ENCODE assay signal across 8 cellular contexts in the genomic region with DNA sequence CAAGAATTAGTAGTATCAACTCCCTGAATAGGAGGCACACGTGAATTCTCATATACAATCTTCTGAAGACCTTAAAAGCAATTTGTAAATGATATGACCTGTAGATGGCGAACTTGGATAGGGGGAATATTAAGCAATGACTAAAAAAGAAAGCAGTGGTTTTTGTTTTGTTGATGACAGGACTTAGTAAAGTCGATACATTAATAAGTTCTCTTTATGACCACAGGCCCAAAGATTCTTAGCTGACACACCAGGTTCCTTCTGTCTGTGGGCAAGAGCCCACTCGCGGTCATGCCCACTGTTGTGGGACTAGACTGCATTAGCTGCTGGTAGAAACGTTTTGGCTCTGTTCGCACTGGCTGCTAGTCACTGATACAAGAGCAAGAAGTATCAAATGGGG. TPM values are rescaled to one million over a fixed set of nuclear protein-coding genes. Genes with fewer than 3 reads are reported as not detected.
DNase-seq lines count a peak whose midpoint lies in the region; ATAC-seq and TF ChIP-seq lines count a peak whose summit lies in the region.

No MANE protein-coding gene starts in this region.

- no peaks in the 10 kb centered on the region for H4K20me1 ChIP-seq in OCI-LY3 (ENCODE audit: insufficient read depth, low read length)
- H4K20me1 ChIP-seq in osteoblast (ENCODE audit: insufficient read depth, low read length), result no peaks in the 10 kb centered on the region

- DNase-seq in heart right ventricle, result no peak
- no peak for DNase-seq in right atrium auricular region (ENCODE audit: low spot score)
- DNase-seq in HL-60 (ENCODE audit: low read depth in 1 of 2, low spot score in 1 of 2), result peak in 1 of 2 experiments; percentile 20
- DNase-seq in epithelial cell of esophagus (ENCODE audit: low read depth), result peak; percentile 67
- peak; percentile 26 for DNase-seq in osteoblast (ENCODE audit: insufficient read length, low spot score, missing footprints)
- no peak for DNase-seq in activated gamma-delta T cell (lab: John Stamatoyannopoulos, UW)

- WGBS in heart right ventricle, 2 donors, result 44 to 51% methylated on average over 7 of the region's 7 CpGs

- H3K4me3 ChIP-seq in heart right ventricle (no peak overlapping the region), right atrium auricular region (no peak overlapping the region), HL-60 (replicated peaks; ENCODE audit: insufficient read depth, low read length) (no peak overlapping the region), OCI-LY3 (ENCODE audit: low read length) (peak overlapping the region; percentile 50), epithelial cell of esophagus (ENCODE audit: low read length) (no peak overlapping the region), osteoblast (ENCODE audit: insufficient read depth, low read length) (peak overlapping the region; percentile 42)

- H2AFZ ChIP-seq in OCI-LY3 (ENCODE audit: low read depth, low read length), result no peak overlapping the region
- peak overlapping the region; percentile 59 for H2AFZ ChIP-seq in osteoblast (ENCODE audit: low read length)

- H3K27me3 ChIP-seq in heart right ventricle (no peaks in the 10 kb centered on the region), right atrium auricular region (no peaks in the 10 kb centered on the region), HL-60 (ENCODE audit: insufficient read depth, poor library complexity, severe bottlenecking) (no peaks in the 10 kb centered on the region), OCI-LY3 (ENCODE audit: low read depth, low read length) (no peaks in the 10 kb centered on the region), osteoblast (ENCODE audit: insufficient read depth, low read length) (no peaks in the 10 kb centered on the region)

- intact Hi-C loops in heart right ventricle (cut with DNase I), result loop anchor here (1.0 to 10.0 kb wide), 10 partner anchors 194 to 437 kb away; no protein-coding TSS in a partner anchor

- H3K4me1 ChIP-seq in heart right ventricle (peaks cover 0 to 5% (median 0%) of the 10 kb centered on the region in 9 donors), right atrium auricular region (no peaks in the 10 kb centered on the region), OCI-LY3 (ENCODE audit: low read length) (peaks cover 7% of the 10 kb centered on the region), osteoblast (ENCODE audit: insufficient read depth, low read length) (no peaks in the 10 kb centered on the region)

- ATAC-seq in heart right ventricle (peak in 2 of 8 donors; percentile 41 to 46), GM21529 (IDR thresholded peaks at IDR 0.05; ENCODE audit: unreplicated experiment) (peak; percentile 85)

- H3K36me3 ChIP-seq in heart right ventricle (peaks cover 0 to 40% (median 0%) of the 10 kb centered on the region in 9 donors), right atrium auricular region (no peaks in the 10 kb centered on the region), OCI-LY3 (replicated peaks; ENCODE audit: low read depth, low read length) (no peaks in the 10 kb centered on the region), osteoblast (ENCODE audit: insufficient read depth, low read length) (no peaks in the 10 kb centered on the region)

- H3K9me3 ChIP-seq in heart right ventricle, result no peaks in the 10 kb centered on the region
- no peaks in the 10 kb centered on the region for H3K9me3 ChIP-seq in right atrium auricular region
- no peaks in the 10 kb centered on the region for H3K9me3 ChIP-seq in OCI-LY3 (ENCODE audit: insufficient read depth, low read length)
- H3K9me3 ChIP-seq in osteoblast (ENCODE audit: low read depth, low read length), result no peaks in the 10 kb centered on the region

- H3K27ac ChIP-seq in heart right ventricle (no peak overlapping the region), right atrium auricular region (no peak overlapping the region), HL-60 (replicated peaks) (no peak overlapping the region), OCI-LY3 (ENCODE audit: low read length) (no peak overlapping the region), osteoblast (ENCODE audit: low read depth, low read length) (no peak overlapping the region)

- peak in 8 of 9 donors; percentile 43 to 65 (median 54) for TF ChIP-seq CTCF in heart right ventricle (IDR thresholded peaks at IDR 0.05)
- TF ChIP-seq CTCF in right atrium auricular region (IDR thresholded peaks at IDR 0.05), result peak in 1 of 2 donors; percentile 63
- peak; percentile 27 for TF ChIP-seq CTCF in HL-60 (IDR thresholded peaks at IDR 0.05; ENCODE audit: insufficient read depth, low read length)
- TF ChIP-seq CTCF in OCI-LY3 (IDR thresholded peaks at IDR 0.05; ENCODE audit: low read depth, low read length), result peak; percentile 77
- TF ChIP-seq CTCF in epithelial cell of esophagus (IDR thresholded peaks at IDR 0.05; ENCODE audit: insufficient read depth, low read depth, low read length, missing control alignments), result peak; percentile 50
- TF ChIP-seq CTCF in osteoblast (IDR thresholded peaks at IDR 0.05; ENCODE audit: extremely low read depth, low read depth, low read length), result peak; percentile 65

- H3K9ac ChIP-seq in OCI-LY3 (ENCODE audit: low read length), result no peak overlapping the region

- peak overlapping the region; percentile 55 for H3K4me2 ChIP-seq in OCI-LY3 (ENCODE audit: low read length)
- H3K4me2 ChIP-seq in osteoblast (ENCODE audit: insufficient read depth, low read length), result peak overlapping the region; percentile 72

- no peaks in the 10 kb centered on the region for H3K79me2 ChIP-seq in OCI-LY3 (ENCODE audit: low read length)
- no peaks in the 10 kb centered on the region for H3K79me2 ChIP-seq in osteoblast (ENCODE audit: insufficient read depth, low read length)

RNA-seq across cellular contexts. Expression of a gene that starts 30.8 kb away (rescaled TPM):
- total RNA-seq in heart right ventricle (10 to 100 TPM in 1 of 10 donors, 1 to 10 TPM in 9; 2.4 to 11.0 (median 4.5) TPM), right atrium auricular region (1 to 10 TPM; 4.2 to 8.1 TPM), osteoblast (36.2 and 39.8 TPM in 2 replicates)
- 1 to 10 TPM; 1.1 to 3.9 TPM for polyA plus RNA-seq in heart right ventricle

RNA-seq across cellular contexts. Expression of a gene that starts 42.2 kb away (rescaled TPM):
- 10 to 100 TPM in 6 of 10 donors, 1 to 10 TPM in 4; 3.7 to 21.4 (median 14.2) TPM for total RNA-seq in heart right ventricle
- polyA plus RNA-seq in heart right ventricle, result 1 to 10 TPM; 3.5 to 3.8 TPM
- 10 to 100 TPM in 1 of 2 donors, 1 to 10 TPM in 1; 9.5 to 14.5 TPM for total RNA-seq in right atrium auricular region
- total RNA-seq in osteoblast, result 5.3 and 6.2 TPM in 2 replicates

Comparison
In these comparisons a context has a peak if more than half of its experiments do, and no peak if none do; other contexts are left out.
1. DNase-seq: peak in epithelial cell of esophagus (single experiment) and osteoblast (single experiment); none in heart right ventricle (0 of 2), right atrium auricular region (single experiment) and activated gamma-delta T cell (single experiment).
2. H3K4me3 ChIP-seq: peak in OCI-LY3 (single experiment) and osteoblast (single experiment); none in heart right ventricle (0 of 10), right atrium auricular region (0 of 2), HL-60 (single experiment) and epithelial cell of esophagus (single experiment).